In the genomic region with DNA sequence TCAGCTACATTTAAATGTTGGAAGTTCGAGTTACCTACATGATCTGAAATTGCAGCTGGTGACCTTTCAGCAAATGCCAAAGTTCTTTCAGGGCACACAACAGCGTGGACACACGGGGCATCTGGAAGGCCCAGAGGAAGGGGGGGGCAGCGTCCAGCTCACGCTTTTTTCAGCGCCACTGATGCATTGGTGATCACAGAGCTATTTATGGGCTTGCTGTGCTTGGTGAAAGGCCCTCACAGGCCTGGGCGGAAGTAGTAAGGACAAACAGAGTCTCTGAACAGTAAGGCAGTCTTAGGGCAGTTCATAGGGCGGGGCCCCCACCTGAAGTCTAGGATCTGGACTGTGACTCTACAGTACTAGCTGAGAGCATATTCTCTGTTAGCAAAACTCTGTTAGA, we compare ENCODE assay signal across 22 cellular contexts. TPM values are rescaled to one million over a fixed set of nuclear protein-coding genes. Genes with fewer than 3 reads are reported as not detected.
DNase-seq lines count a peak whose midpoint lies in the region; ATAC-seq and TF ChIP-seq lines count a peak whose summit lies in the region.
"Had no signal": no experiment of that assay in that cellular context is flagged by ENCODE, and none has a peak within 500 bp of the region (broad histone marks: within the 10 kb centered on the region; RNA-seq: fewer than 3 reads in every experiment).

No MANE protein-coding gene starts in this region.

- TF ChIP-seq CTCF in Peyer's patch (IDR thresholded peaks at IDR 0.05) (no peak), stomach (IDR thresholded peaks at IDR 0.05) (no peak), lower lobe of right lung (IDR thresholded peaks at IDR 0.05) (no peak)

- no peaks in the 10 kb centered on the region for H3K36me3 Mint-ChIP-seq in activated CD4-positive, alpha-beta T cell treated with anti-CD3 and anti-CD28 coated beads for 36 hours (ENCODE audit: low read depth)

- DNase-seq in Peyer's patch (peak in 2 of 3 donors; percentile 51 to 59), left lobe of liver (ENCODE audit: low spot score) (peak; percentile 82), stomach (peak; percentile 31), lower lobe of right lung (no peak), SKM-1 treated with dmso at 0.1 percent for 144 hours (lab: John Stamatoyannopoulos, UW; ENCODE audit: unreplicated experiment) (no peak)
- DNase-seq in activated CD4-positive, alpha-beta T cell treated with anti-CD3 and anti-CD28 coated beads for 36 hours, result no peak
- DNase-seq: GOT3; HCEC 1CT; NCI-H1092 treated with DMSO at 0.1 percent for 48 hours; NCI-H1436 treated with DMSO at 0.1 percent for 48 hours; NCI-H2029; NCI-H226; NCI-H510A treated with DMSO at 0.1 percent for 48 hours; NCI-H774; NK-92 treated with Interleukin-12 subunit alpha and Interleukin-12 subunit beta, amount 100 ng/mL, for 24 hours had no signal

- no peak overlapping the region for H3K27ac Mint-ChIP-seq in activated CD4-positive, alpha-beta T cell treated with anti-CD3 and anti-CD28 coated beads for 36 hours

- POLR2A ChIA-PET in activated CD4-positive, alpha-beta T cell treated with anti-CD3 and anti-CD28 coated beads for 36 hours (lab: Charles Lee), result no interaction called here

- H3K27ac ChIP-seq in Peyer's patch (peak overlapping the region in 1 of 4 donors; percentile 3), stomach (peak overlapping the region in 1 of 5 donors; percentile 16), lower lobe of right lung (no peak overlapping the region)
- H3K27ac ChIP-seq: C4-2B, KMS-11 had no signal

- ATAC-seq in left lobe of liver (peak; percentile 85), lower lobe of right lung (no peak)
- no peak for ATAC-seq in activated CD4-positive, alpha-beta T cell treated with anti-CD3 and anti-CD28 coated beads for 36 hours
- ATAC-seq: Right ventricle myocardium inferior had no signal

- H3K9me3 ChIP-seq in Peyer's patch (no peaks in the 10 kb centered on the region), mucosa of stomach (ENCODE audit: control insufficient read depth, low read length) (no peaks in the 10 kb centered on the region), stomach (no peaks in the 10 kb centered on the region), lower lobe of right lung (no peaks in the 10 kb centered on the region)

- peaks cover 6% of the 10 kb centered on the region for H3K4me1 Mint-ChIP-seq in activated CD4-positive, alpha-beta T cell treated with anti-CD3 and anti-CD28 coated beads for 36 hours

- WGBS in stomach, 5 donors, result 31 to 79% (median 39%) methylated on average over 2 to 8 of the region's 8 CpGs

- H3K4me3 Mint-ChIP-seq in activated CD4-positive, alpha-beta T cell treated with anti-CD3 and anti-CD28 coated beads for 36 hours, result no peak overlapping the region

- CTCF ChIA-PET in activated CD4-positive, alpha-beta T cell treated with anti-CD3 and anti-CD28 coated beads for 36 hours (lab: Charles Lee), result interaction anchor here (0.6 kb wide), 1 partner anchor 14 kb away, joined by 3 read pairs; no protein-coding TSS in a partner anchor

- H3K9me3 Mint-ChIP-seq in activated CD4-positive, alpha-beta T cell treated with anti-CD3 and anti-CD28 coated beads for 36 hours (ENCODE audit: low read depth), result no peaks in the 10 kb centered on the region

- intact Hi-C loops in stomach (cut with DNase I; ENCODE audit: low total_unique reads) (no loop called here), lower lobe of right lung (cut with DNase I) (no loop called here)
- intact Hi-C loops in activated CD4-positive, alpha-beta T cell treated with anti-CD3 and anti-CD28 coated beads for 36 hours (cut with DNase I, micrococcal nuclease), result no loop called here

- TF ChIP-seq POLR2A in Peyer's patch (IDR thresholded peaks at IDR 0.05) (no peak), stomach (IDR thresholded peaks at IDR 0.05) (no peak)

- H3K4me3 ChIP-seq in Peyer's patch, result no peak overlapping the region
- H3K4me3 ChIP-seq in mucosa of stomach (ENCODE audit: low read length), result no peak overlapping the region
- H3K4me3 ChIP-seq in stomach, result no peak overlapping the region
- no peak overlapping the region for H3K4me3 ChIP-seq in lower lobe of right lung

- no peak for TF ChIP-seq EP300 in stomach (IDR thresholded peaks at IDR 0.05)

- H3K36me3 ChIP-seq in Peyer's patch (no peaks in the 10 kb centered on the region), mucosa of stomach (ENCODE audit: control insufficient read depth, insufficient read depth, low read length) (no peaks in the 10 kb centered on the region), stomach (peaks cover 0 to 14% (median 0%) of the 10 kb centered on the region in 4 donors), lower lobe of right lung (peaks cover 15% of the 10 kb centered on the region)

- H3K9ac ChIP-seq in mucosa of stomach (ENCODE audit: low read length), result peak overlapping the region; percentile 24
- H3K9ac ChIP-seq: KMS-11 had no signal

- peaks cover under 1% of the 10 kb centered on the region for H3K27me3 Mint-ChIP-seq in activated CD4-positive, alpha-beta T cell treated with anti-CD3 and anti-CD28 coated beads for 36 hours

- H3K27me3 ChIP-seq in Peyer's patch (no peaks in the 10 kb centered on the region), mucosa of stomach (ENCODE audit: control insufficient read depth, insufficient read depth, low read length) (no peaks in the 10 kb centered on the region), stomach (no peaks in the 10 kb centered on the region), lower lobe of right lung (ENCODE audit: low read depth) (no peaks in the 10 kb centered on the region)

- peaks cover 0 to 14% (median 0%) of the 10 kb centered on the region in 4 donors for H3K4me1 ChIP-seq in Peyer's patch
- H3K4me1 ChIP-seq in mucosa of stomach (ENCODE audit: control insufficient read depth, insufficient read depth, low read length), result peaks cover 15% of the 10 kb centered on the region
- H3K4me1 ChIP-seq in stomach, result peaks cover 10 to 20% (median 13%) of the 10 kb centered on the region in 4 donors
- H3K4me1 ChIP-seq in lower lobe of right lung, result peaks cover 10% of the 10 kb centered on the region

RNA-seq across cellular contexts. Expression of a gene that starts 6.6 kb away (rescaled TPM):
- total RNA-seq in Peyer's patch (not detected), left lobe of liver (not detected), stomach (10 to 100 TPM in 4 of 5 donors, not detected in 1; 15.6 to 86.4 (median 34.7) TPM), lower lobe of right lung (not detected)
- 10 to 100 TPM; 17.8 to 45.8 (median 22.0) TPM for polyA plus RNA-seq in stomach
- not detected for total RNA-seq in activated CD4-positive, alpha-beta T cell treated with anti-CD3 and anti-CD28 coated beads for 36 hours
- total RNA-seq: Daoy, HT1080, SK-MEL-5 had no signal

RNA-seq across cellular contexts. Expression of a gene that starts 39.1 kb away (rescaled TPM):
- total RNA-seq in Peyer's patch (100 to 1,000 TPM in 3 of 4 donors, 10 to 100 TPM in 1; 56.1 to 454 (median 413) TPM), left lobe of liver (476 TPM), stomach (10 to 100 TPM; 10.7 to 89.1 (median 35.1) TPM), lower lobe of right lung (527 TPM)
- polyA plus RNA-seq in stomach, result 100 to 1,000 TPM in 1 of 3 donors, 10 to 100 TPM in 2; 48.1 to 122 (median 61.4) TPM
- total RNA-seq in activated CD4-positive, alpha-beta T cell treated with anti-CD3 and anti-CD28 coated beads for 36 hours, result under 1 TPM; 0.39 to 0.47 TPM
- total RNA-seq: Daoy, HT1080 had no signal

RNA-seq across cellular contexts. Expression of a gene that starts 45.4 kb away (rescaled TPM):
- total RNA-seq in Peyer's patch (1 to 10 TPM in 3 of 4 donors, not detected in 1; 1.1 to 1.8 (median 1.3) TPM), left lobe of liver (2.2 TPM), stomach (1 to 10 TPM in 2 of 5 donors, under 1 TPM in 2, not detected in 1; 0.45 to 1.8 (median 1.3) TPM), lower lobe of right lung (0.30 TPM)
- polyA plus RNA-seq in stomach, result under 1 TPM; 0.18 to 0.62 (median 0.46) TPM
- not detected for total RNA-seq in activated CD4-positive, alpha-beta T cell treated with anti-CD3 and anti-CD28 coated beads for 36 hours
- total RNA-seq: Daoy, Right ventricle myocardium inferior had no signal

Comparison
In these comparisons a context has a peak if more than half of its experiments do, and no peak if none do; other contexts are left out.
1. DNase-seq: peak in Peyer's patch (2 of 3), left lobe of liver (single experiment) and stomach (single experiment); none in activated CD4-positive, alpha-beta T cell treated with anti-CD3 and anti-CD28 coated beads for 36 hours (single experiment), lower lobe of right lung (single experiment) and SKM-1 treated with dmso at 0.1 percent for 144 hours (single experiment).
2. RNA of a gene that starts 39.1 kb away (total RNA-seq): 527 TPM in lower lobe of right lung (single experiment), 476 TPM in left lobe of liver (single experiment), 56.1 to 454 TPM in Peyer's patch and 10.7 to 89.1 TPM in stomach; 0.39 to 0.47 TPM in activated CD4-positive, alpha-beta T cell treated with anti-CD3 and anti-CD28 coated beads for 36 hours; every median in the first group is over 4 times any median in the second.